Comparison of ENCODE assay signal across 10 cellular contexts in genomic region chr10:93498196-93498595, GRCh38. TPM values are rescaled to one million over a fixed set of nuclear protein-coding genes. Genes with fewer than 3 reads are reported as not detected.
DNase-seq lines count a peak whose midpoint lies in the region; ATAC-seq and TF ChIP-seq lines count a peak whose summit lies in the region.
"Had no signal": no experiment of that assay in that cellular context is flagged by ENCODE, and none has a peak within 500 bp of the region (broad histone marks: within the 10 kb centered on the region; RNA-seq: fewer than 3 reads in every experiment).

No MANE protein-coding gene starts in this region.

- H3K9ac ChIP-seq in H9 (ENCODE audit: extremely low read depth, insufficient read length, low read length): peak overlapping the region; percentile 44
- peak overlapping the region; percentile 47 for H3K9ac ChIP-seq in mesendoderm (ENCODE audit: low read length)

- no peak for TF ChIP-seq POLR2A in esophagus squamous epithelium (IDR thresholded peaks at IDR 0.05)
- TF ChIP-seq POLR2A in adrenal gland (IDR thresholded peaks at IDR 0.05): no peak

- H3K27me3 Mint-ChIP-seq in CD8-positive, alpha-beta memory T cell: peaks cover 0 to 1% of the 10 kb centered on the region in 2 donors
- H3K27me3 Mint-ChIP-seq in H9 (ENCODE audit: low read depth): peaks cover 12% of the 10 kb centered on the region
- H3K27me3 Mint-ChIP-seq in activated CD4-positive, alpha-beta memory T cell treated with anti-CD3 and anti-CD28 coated beads for 36 hours: no peaks in the 10 kb centered on the region

- peaks cover 3% of the 10 kb centered on the region; the same call in 1 of the 2 replicates for H3K79me2 ChIP-seq in H9 (ENCODE audit: insufficient read depth, low read length)
- peaks cover 20% of the 10 kb centered on the region for H3K79me2 ChIP-seq in mesendoderm (ENCODE audit: control insufficient read depth, insufficient read depth, low read length)

- peak overlapping the region; percentile 24 to 83 (median 77) for H3K4me3 Mint-ChIP-seq in CD8-positive, alpha-beta memory T cell
- peak overlapping the region; percentile 83 to 95 for H3K4me3 Mint-ChIP-seq in H9
- H3K4me3 Mint-ChIP-seq in activated CD4-positive, alpha-beta memory T cell treated with anti-CD3 and anti-CD28 coated beads for 36 hours: peak overlapping the region; percentile 90

- no peak overlapping the region for H2BK12ac ChIP-seq in H9 (ENCODE audit: insufficient read length, low read depth, low read length)

- ATAC-seq in GM21529 (IDR thresholded peaks at IDR 0.05; ENCODE audit: unreplicated experiment): no peak
- ATAC-seq: Right ventricle myocardium inferior had no signal

- H3K27ac ChIP-seq in CD8-positive, alpha-beta memory T cell (ENCODE audit: low read depth, low read length): no peak overlapping the region
- H3K27ac ChIP-seq in H9 (ENCODE audit: insufficient read length, low read depth, low read length) (no peak overlapping the region), mesendoderm (ENCODE audit: low read depth, low read length) (no peak overlapping the region), esophagus squamous epithelium (no peak overlapping the region), adrenal gland (no peak overlapping the region)

- no peak overlapping the region for H2AFZ ChIP-seq in H9 (ENCODE audit: low read length)

- no peak for TF ChIP-seq CTCF in H9 (conservative IDR thresholded peaks at IDR 0.05)
- TF ChIP-seq CTCF in esophagus squamous epithelium (IDR thresholded peaks at IDR 0.05): no peak
- no peak for TF ChIP-seq CTCF in adrenal gland (IDR thresholded peaks at IDR 0.05)

- no peak overlapping the region for H3T11ph ChIP-seq in H9 (ENCODE audit: low read length)

- no peaks in the 10 kb centered on the region for H3K36me3 ChIP-seq in CD8-positive, alpha-beta memory T cell (ENCODE audit: insufficient read depth, low read length)
- H3K36me3 ChIP-seq in mesendoderm (ENCODE audit: control insufficient read depth, insufficient read depth, low read length) (no peaks in the 10 kb centered on the region), esophagus squamous epithelium (no peaks in the 10 kb centered on the region), adrenal gland (replicated peaks in 1 of 2) (no peaks in the 10 kb centered on the region)

- no peak overlapping the region for H4K8ac ChIP-seq in H9 (replicated peaks; ENCODE audit: insufficient read length, low read depth, low read length)
- H4K8ac ChIP-seq in mesendoderm (ENCODE audit: low read depth, low read length): no peak overlapping the region

- no CpG with 5 or more reads among the region's 5 CpGs for WGBS in H9 (ENCODE audit: extremely low coverage, insufficient read length, low lambda C conversion rate)
- no CpG with 5 or more reads among the region's 5 CpGs for WGBS in mesendoderm (ENCODE audit: extremely low coverage, insufficient coverage, low lambda C conversion rate)
- 53 to 59% methylated on average over 5 of the region's 5 CpGs for WGBS in esophagus squamous epithelium, 2 donors
- 53 to 67% (median 57%) methylated on average over 5 of the region's 5 CpGs for WGBS in adrenal gland, 4 donors

- H3K23me2 ChIP-seq in H9 (ENCODE audit: insufficient read length, low read depth, low read length, poor library complexity, severe bottlenecking): peaks cover 9% of the 10 kb centered on the region

- H3K4ac ChIP-seq in H9 (ENCODE audit: low read depth, low read length) (no peak overlapping the region), mesendoderm (ENCODE audit: low read depth, low read length) (no peak overlapping the region)

- H3K4me3 ChIP-seq in CD8-positive, alpha-beta memory T cell (ENCODE audit: low read length): no peak overlapping the region
- H3K4me3 ChIP-seq in mesendoderm (ENCODE audit: low read length) (peak overlapping the region; percentile 11), esophagus squamous epithelium (no peak overlapping the region), adrenal gland (no peak overlapping the region)

- no peak overlapping the region for H4K5ac ChIP-seq in H9 (ENCODE audit: insufficient read length, low read depth, low read length)
- no peak overlapping the region for H4K5ac ChIP-seq in mesendoderm (ENCODE audit: low read length)

- H2BK5ac ChIP-seq in H9 (ENCODE audit: insufficient read length, low read length) (no peak overlapping the region), mesendoderm (ENCODE audit: low read length) (no peak overlapping the region)

- H3K4me2 ChIP-seq in H9 (ENCODE audit: insufficient read depth, insufficient read length, low read length): peak overlapping the region; percentile 47
- peak overlapping the region; percentile 10 for H3K4me2 ChIP-seq in mesendoderm (ENCODE audit: low read length)

- H3K18ac ChIP-seq in H9 (ENCODE audit: insufficient read length, low read depth, low read length) (no peak overlapping the region), mesendoderm (ENCODE audit: low read length) (no peak overlapping the region)

- H3K4me1 Mint-ChIP-seq in CD8-positive, alpha-beta memory T cell: peaks cover 24 to 57% (median 38%) of the 10 kb centered on the region in 3 donors
- peaks cover 18 to 22% of the 10 kb centered on the region in 2 experiments for H3K4me1 Mint-ChIP-seq in H9
- peaks cover 42% of the 10 kb centered on the region for H3K4me1 Mint-ChIP-seq in activated CD4-positive, alpha-beta memory T cell treated with anti-CD3 and anti-CD28 coated beads for 36 hours (ENCODE audit: low read depth)

- H2BK120ac ChIP-seq in H9 (ENCODE audit: low read depth, low read length, poor library complexity, severe bottlenecking) (no peak overlapping the region), mesendoderm (ENCODE audit: low read depth, low read length) (no peak overlapping the region)

- no peak overlapping the region for H3K56ac ChIP-seq in H9 (ENCODE audit: insufficient read length, low read depth, low read length)
- no peak overlapping the region for H3K56ac ChIP-seq in mesendoderm (ENCODE audit: low read length)

- no peak overlapping the region for H3K14ac ChIP-seq in H9 (ENCODE audit: insufficient read depth, low read length)

- CTCF ChIA-PET in CD8-positive, alpha-beta memory T cell (lab: Charles Lee): interaction anchor here (0.9 to 3.7 kb wide), 3 partner anchors 11 to 27 kb away, joined by 3 to 17 read pairs (median 3); partner anchors contain the start of gene MYOF
- CTCF ChIA-PET in activated CD4-positive, alpha-beta memory T cell treated with anti-CD3 and anti-CD28 coated beads for 36 hours (lab: Charles Lee): interaction anchor here (0.7 to 1.1 kb wide), 2 partner anchors 17 to 25 kb away, joined by 4 read pairs; partner anchors contain the start of gene MYOF

- peaks cover 12% of the 10 kb centered on the region for H3K4me1 ChIP-seq in CD8-positive, alpha-beta memory T cell (ENCODE audit: insufficient read depth, low read length)
- H3K4me1 ChIP-seq in H9 (ENCODE audit: insufficient read depth, low read length) (no peaks in the 10 kb centered on the region), mesendoderm (ENCODE audit: control insufficient read depth, low read depth, low read length) (peaks cover 5% of the 10 kb centered on the region), esophagus squamous epithelium (peaks cover 0 to 26% (median 11%) of the 10 kb centered on the region in 3 donors), adrenal gland (replicated peaks in 1 of 2) (peaks cover 0 to 4% of the 10 kb centered on the region in 2 donors)

- peaks cover 0 to 5% (median 0%) of the 10 kb centered on the region in 3 donors for H3K36me3 Mint-ChIP-seq in CD8-positive, alpha-beta memory T cell
- peaks cover 3 to 22% (median 20%) of the 10 kb centered on the region in 3 experiments; a peak in 6 of 7 replicates for H3K36me3 Mint-ChIP-seq in H9 (ENCODE audit: insufficient read depth in 1 of 3, low read depth in 3 of 3)
- peaks cover 42% of the 10 kb centered on the region for H3K36me3 Mint-ChIP-seq in activated CD4-positive, alpha-beta memory T cell treated with anti-CD3 and anti-CD28 coated beads for 36 hours

- no peaks in the 10 kb centered on the region for H3K27me3 ChIP-seq in CD8-positive, alpha-beta memory T cell (ENCODE audit: insufficient read depth, low read length, poor library complexity, severe bottlenecking)
- no peaks in the 10 kb centered on the region for H3K27me3 ChIP-seq in H9 (ENCODE audit: insufficient read depth, low read length)
- no peaks in the 10 kb centered on the region for H3K27me3 ChIP-seq in mesendoderm (ENCODE audit: insufficient read depth, low read length, poor library complexity)
- no peaks in the 10 kb centered on the region for H3K27me3 ChIP-seq in esophagus squamous epithelium
- no peaks in the 10 kb centered on the region for H3K27me3 ChIP-seq in adrenal gland

- no peaks in the 10 kb centered on the region for H3K9me3 Mint-ChIP-seq in CD8-positive, alpha-beta memory T cell
- no peaks in the 10 kb centered on the region for H3K9me3 Mint-ChIP-seq in H9
- H3K9me3 Mint-ChIP-seq in activated CD4-positive, alpha-beta memory T cell treated with anti-CD3 and anti-CD28 coated beads for 36 hours: no peaks in the 10 kb centered on the region

- intact Hi-C loops in activated CD4-positive, alpha-beta memory T cell treated with anti-CD3 and anti-CD28 coated beads for 36 hours (cut with micrococcal nuclease): loop anchor here (10.0 kb wide), 1 partner anchor 653 kb away; the partner anchor contains the start of gene EXOC6
- intact Hi-C loops in esophagus squamous epithelium (cut with DNase I): no loop called here
- intact Hi-C loops in adrenal gland (cut with DNase I): no loop called here

- H2AK5ac ChIP-seq in H9 (ENCODE audit: insufficient read length, low read length): no peak overlapping the region
- no peak overlapping the region for H2AK5ac ChIP-seq in mesendoderm (ENCODE audit: low read length)

- no peaks in the 10 kb centered on the region for H3K79me1 ChIP-seq in H9 (ENCODE audit: insufficient read depth, low read depth, low read length, poor library complexity, severe bottlenecking)
- peaks cover 2% of the 10 kb centered on the region for H3K79me1 ChIP-seq in mesendoderm (ENCODE audit: low read length)

- no peak overlapping the region for H2BK20ac ChIP-seq in H9 (ENCODE audit: low read depth, low read length, poor library complexity, severe bottlenecking)

- H3K23ac ChIP-seq in H9 (ENCODE audit: insufficient read length, low read depth, low read length) (no peak overlapping the region), mesendoderm (ENCODE audit: low read length) (no peak overlapping the region)

- no peak for DNase-seq in CD8-positive, alpha-beta memory T cell
- no peak for DNase-seq in H9
- no peak for DNase-seq in activated CD4-positive, alpha-beta memory T cell treated with anti-CD3 and anti-CD28 coated beads for 36 hours
- no peak for DNase-seq in mesendoderm
- no peak for DNase-seq in esophagus squamous epithelium (lab: John Stamatoyannopoulos, UW)
- no peak for DNase-seq in NCI-H2196 (lab: John Stamatoyannopoulos, UW; ENCODE audit: unreplicated experiment)
- no peak for DNase-seq in adrenal gland
- DNase-seq: NCI-H2107 had no signal

- POLR2A ChIA-PET in CD8-positive, alpha-beta memory T cell (lab: Charles Lee): no interaction called here
- POLR2A ChIA-PET in activated CD4-positive, alpha-beta memory T cell treated with anti-CD3 and anti-CD28 coated beads for 36 hours (lab: Charles Lee): interaction anchor here (1.1 kb wide), 1 partner anchor 11 kb away, joined by 3 read pairs; no protein-coding TSS in a partner anchor

- H3K9me3 ChIP-seq in CD8-positive, alpha-beta memory T cell (ENCODE audit: low read length): no peaks in the 10 kb centered on the region
- H3K9me3 ChIP-seq in H9 (ENCODE audit: control insufficient read depth, low read depth, low read length) (no peaks in the 10 kb centered on the region), esophagus squamous epithelium (no peaks in the 10 kb centered on the region), adrenal gland (replicated peaks in 1 of 3) (no peaks in the 10 kb centered on the region)

- no peaks in the 10 kb centered on the region for H4K20me1 ChIP-seq in H9 (ENCODE audit: control insufficient read depth, insufficient read depth, insufficient read length)

- no peak overlapping the region for H2BK15ac ChIP-seq in H9 (ENCODE audit: low read depth, low read length)
- no peak overlapping the region for H2BK15ac ChIP-seq in mesendoderm (replicated peaks; ENCODE audit: low read depth)

- H4K91ac ChIP-seq in H9 (ENCODE audit: insufficient read length, low read depth, low read length): no peak overlapping the region

- H3K27ac Mint-ChIP-seq in CD8-positive, alpha-beta memory T cell: peak overlapping the region in 7 of 8 donors; percentile 43 to 92 (median 70)
- H3K27ac Mint-ChIP-seq in H9: no peak overlapping the region
- peak overlapping the region; percentile 51 for H3K27ac Mint-ChIP-seq in activated CD4-positive, alpha-beta memory T cell treated with anti-CD3 and anti-CD28 coated beads for 36 hours

RNA-seq across cellular contexts. Expression of gene CEP55, which starts 1.8 kb away (rescaled TPM):
- total RNA-seq in CD8-positive, alpha-beta memory T cell: 10 to 100 TPM; 41.2 to 44.4 TPM
- 0.97 TPM for polyA plus RNA-seq in CD8-positive, alpha-beta memory T cell
- total RNA-seq in H9 (2021) (16.1 and 17.8 TPM in 2 replicates), esophagus squamous epithelium (10 to 100 TPM in 2 of 4 donors, 1 to 10 TPM in 2; 6.7 to 23.7 (median 14.4) TPM), adrenal gland (1 to 10 TPM in 5 of 8 donors, under 1 TPM in 3; 0.66 to 2.8 (median 1.2) TPM)
- 10 to 100 TPM; 88.0 to 91.3 TPM for total RNA-seq in activated CD4-positive, alpha-beta memory T cell treated with anti-CD3 and anti-CD28 coated beads for 36 hours
- 26.7 TPM for polyA plus RNA-seq in mesendoderm (2013, experiment 1 of 2)
- 27.1 TPM for polyA plus RNA-seq in mesendoderm (2013, experiment 2 of 2)
- 1 to 10 TPM in 1 of 3 donors, under 1 TPM in 2; 0.32 to 3.2 (median 0.44) TPM for polyA plus RNA-seq in adrenal gland

RNA-seq across cellular contexts. Expression of gene MYOF, which starts 16.1 kb away (rescaled TPM):
- 10 to 100 TPM; 57.0 to 62.8 TPM for total RNA-seq in CD8-positive, alpha-beta memory T cell
- polyA plus RNA-seq in CD8-positive, alpha-beta memory T cell: not detected
- total RNA-seq in H9 (2021): 2.7 and 2.8 TPM in 2 replicates
- 10 to 100 TPM; 49.3 to 49.7 TPM for total RNA-seq in activated CD4-positive, alpha-beta memory T cell treated with anti-CD3 and anti-CD28 coated beads for 36 hours
- polyA plus RNA-seq in mesendoderm (2013, experiment 1 of 2): 2.4 TPM
- 2.5 TPM for polyA plus RNA-seq in mesendoderm (2013, experiment 2 of 2)
- 100 to 1,000 TPM in 2 of 4 donors, 10 to 100 TPM in 2; 61.1 to 123 (median 99.6) TPM for total RNA-seq in esophagus squamous epithelium
- total RNA-seq in adrenal gland: 100 to 1,000 TPM in 1 of 8 donors, 10 to 100 TPM in 7; 36.7 to 119 (median 55.2) TPM
- 10 to 100 TPM in 2 of 3 donors, 1 to 10 TPM in 1; 9.0 to 22.9 (median 10.8) TPM for polyA plus RNA-seq in adrenal gland

Comparison
In these comparisons a context has a peak if more than half of its experiments do, and no peak if none do; other contexts are left out.
1. H3K27ac Mint-ChIP-seq: peak in CD8-positive, alpha-beta memory T cell (7 of 8) and activated CD4-positive, alpha-beta memory T cell treated with anti-CD3 and anti-CD28 coated beads for 36 hours (single experiment); none in H9 (0 of 3).
2. Peak in every context shown above with its lines, with median percentiles within 50 percentile points of each other: H3K4me3 Mint-ChIP-seq.